Comparison of ENCODE assay signal across 8 cellular contexts in genomic region chr19:49987159-49987698, GRCh38. TPM values are rescaled to one million over a fixed set of nuclear protein-coding genes. Genes with fewer than 3 reads are reported as not detected.
A peak's percentile ranks its signal among the peaks of the same experiment; 100 is the strongest.
DNase-seq lines count a peak whose midpoint lies in the region; ATAC-seq, FAIRE-seq and TF ChIP-seq lines count a peak whose summit lies in the region.

No MANE protein-coding gene starts in this region.

- H3K27ac ChIP-seq in pancreas: no peak overlapping the region
- H3K27ac ChIP-seq in tibial artery: no peak overlapping the region

- H3K27me3 ChIP-seq in pancreas: no peaks in the 10 kb centered on the region
- H3K27me3 ChIP-seq in tibial artery: no peaks in the 10 kb centered on the region

- in situ Hi-C loops in SK-MEL-5 (cut with HindIII; ENCODE audit: low pct_unique_long_range_greater_than_20kb, low sequenced_read_pairs): no loop called here

- no peaks in the 10 kb centered on the region for H3K9me3 Mint-ChIP-seq in activated naive CD4-positive, alpha-beta T cell treated with anti-CD3 and anti-CD28 coated beads for 36 hours

- DNase-seq in H4 (ENCODE audit: low spot score): peak; percentile 90
- DNase-seq in SK-MEL-5 (ENCODE audit: low read depth, low spot score): peak; percentile 86
- peak; percentile 93 for DNase-seq in activated naive CD4-positive, alpha-beta T cell treated with anti-CD3 and anti-CD28 coated beads for 36 hours
- DNase-seq in globus pallidus (ENCODE audit: low spot score): peak; percentile 74
- peak; percentile 85 to 93 (median 90) for DNase-seq in pancreas
- peak; percentile 84 to 90 for DNase-seq in tibial artery
- DNase-seq in NCI-H2227 treated with DMSO at 0.1 percent for 48 hours (lab: John Stamatoyannopoulos, UW): no peak
- DNase-seq in SHP77 (lab: John Stamatoyannopoulos, UW): no peak

- H3K27me3 Mint-ChIP-seq in activated naive CD4-positive, alpha-beta T cell treated with anti-CD3 and anti-CD28 coated beads for 36 hours (ENCODE audit: low read depth): no peaks in the 10 kb centered on the region

- H3K4me1 ChIP-seq in pancreas (peaks cover 0 to 7% (median 0%) of the 10 kb centered on the region in 3 donors), tibial artery (no peaks in the 10 kb centered on the region)

- peaks cover 11% of the 10 kb centered on the region for H3K4me1 Mint-ChIP-seq in activated naive CD4-positive, alpha-beta T cell treated with anti-CD3 and anti-CD28 coated beads for 36 hours (ENCODE audit: low read depth)

- H3K9me3 ChIP-seq in pancreas (no peaks in the 10 kb centered on the region), tibial artery (no peaks in the 10 kb centered on the region)

- H3K36me3 Mint-ChIP-seq in activated naive CD4-positive, alpha-beta T cell treated with anti-CD3 and anti-CD28 coated beads for 36 hours (ENCODE audit: low read depth): peaks cover 24% of the 10 kb centered on the region

- 28 to 29% methylated on average over 9 of the region's 9 CpGs for WGBS in pancreas, 2 donors

- H3K4me3 ChIP-seq in pancreas (no peak overlapping the region), tibial artery (no peak overlapping the region)

- TF ChIP-seq CTCF in pancreas (IDR thresholded peaks at IDR 0.05) (no peak), tibial artery (IDR thresholded peaks at IDR 0.05) (peak; percentile 13 to 28)

- H3K36me3 ChIP-seq in pancreas: peaks cover 0 to 22% (median 5%) of the 10 kb centered on the region in 3 donors
- H3K36me3 ChIP-seq in tibial artery: peaks cover 72 to 89% (median 72%) of the 10 kb centered on the region in 3 donors

- CTCF ChIA-PET in activated naive CD4-positive, alpha-beta T cell treated with anti-CD3 and anti-CD28 coated beads for 36 hours (lab: Charles Lee): interaction anchor here (0.5 to 1.8 kb wide), 2 partner anchors 56 to 259 kb away, joined by 3 read pairs; no protein-coding TSS in a partner anchor

- intact Hi-C loops in activated naive CD4-positive, alpha-beta T cell treated with anti-CD3 and anti-CD28 coated beads for 36 hours (cut with micrococcal nuclease): loop anchor here (1.0 to 10.0 kb wide), 3 partner anchors 38 to 220 kb away; partner anchors contain the start of genes AP2A1, PNKP and VRK3
- intact Hi-C loops in pancreas (cut with DNase I): no loop called here
- intact Hi-C loops in tibial artery (cut with DNase I; ENCODE audit: low total_unique reads): no loop called here

- peak; percentile 87 to 94 (median 92) for ATAC-seq in pancreas

- no peak overlapping the region for H3K27ac Mint-ChIP-seq in activated naive CD4-positive, alpha-beta T cell treated with anti-CD3 and anti-CD28 coated beads for 36 hours

- H3K4me3 Mint-ChIP-seq in activated naive CD4-positive, alpha-beta T cell treated with anti-CD3 and anti-CD28 coated beads for 36 hours: no peak overlapping the region

- no peak for FAIRE-seq in pancreas (lab: Jason Lieb, UNC)

RNA-seq across cellular contexts. Expression of gene SIGLEC11, which starts 26.3 kb away (rescaled TPM):
- total RNA-seq in H4 (2014; rRNA removed; shearing (Covaris generic)): not detected in 2 replicates
- not detected in 2 replicates for total RNA-seq in SK-MEL-5 (2014; rRNA removed; shearing (Covaris generic))
- not detected in 2 replicates for polyA plus RNA-seq in SK-MEL-5 (2015; cell fraction: cytosol; rRNA removed)
- not detected in 2 replicates for polyA plus RNA-seq in SK-MEL-5 (2015; cell fraction: nucleus; rRNA removed)
- total RNA-seq in activated naive CD4-positive, alpha-beta T cell treated with anti-CD3 and anti-CD28 coated beads for 36 hours: not detected
- total RNA-seq in pancreas: 10 to 100 TPM in 1 of 6 donors, 1 to 10 TPM in 3, under 1 TPM in 2; 0.14 to 26.5 (median 1.6) TPM
- 1 to 10 TPM in 1 of 2 donors, under 1 TPM in 1; 0.35 to 5.1 TPM for polyA plus RNA-seq in pancreas

RNA-seq across cellular contexts. Expression of gene VRK3, which starts 37.9 kb away (rescaled TPM):
- 32.5 and 35.6 TPM in 2 replicates for total RNA-seq in H4 (2014; rRNA removed; shearing (Covaris generic))
- 27.3 and 28.7 TPM in 2 replicates for total RNA-seq in SK-MEL-5 (2014; rRNA removed; shearing (Covaris generic))
- polyA plus RNA-seq in SK-MEL-5 (2015; cell fraction: cytosol; rRNA removed): 25.0 and 31.0 TPM in 2 replicates
- 43.7 and 46.9 TPM in 2 replicates for polyA plus RNA-seq in SK-MEL-5 (2015; cell fraction: nucleus; rRNA removed)
- total RNA-seq in activated naive CD4-positive, alpha-beta T cell treated with anti-CD3 and anti-CD28 coated beads for 36 hours: 10 to 100 TPM; 45.7 to 54.3 TPM
- 10 to 100 TPM; 14.4 to 32.4 (median 18.2) TPM for total RNA-seq in pancreas
- polyA plus RNA-seq in pancreas: 10 to 100 TPM; 16.8 to 17.4 TPM

RNA-seq across cellular contexts. Expression of gene ZNF473, which starts 38.6 kb away (rescaled TPM):
- total RNA-seq in H4 (2014; rRNA removed; shearing (Covaris generic)): 15.8 and 17.4 TPM in 2 replicates
- total RNA-seq in SK-MEL-5 (2014; rRNA removed; shearing (Covaris generic)): 11.1 and 14.5 TPM in 2 replicates
- polyA plus RNA-seq in SK-MEL-5 (2015; cell fraction: cytosol; rRNA removed): 6.4 and 9.3 TPM in 2 replicates
- 17.8 and 21.0 TPM in 2 replicates for polyA plus RNA-seq in SK-MEL-5 (2015; cell fraction: nucleus; rRNA removed)
- total RNA-seq in activated naive CD4-positive, alpha-beta T cell treated with anti-CD3 and anti-CD28 coated beads for 36 hours: 10 to 100 TPM; 13.1 to 13.6 TPM
- total RNA-seq in pancreas: 1 to 10 TPM; 3.7 to 6.3 (median 4.2) TPM
- polyA plus RNA-seq in pancreas: 1 to 10 TPM; 1.9 to 2.8 TPM

RNA-seq across cellular contexts. Expression of gene NUP62, which starts 57.9 kb away (rescaled TPM):
- 52.1 and 62.4 TPM in 2 replicates for total RNA-seq in H4 (2014; rRNA removed; shearing (Covaris generic))
- total RNA-seq in SK-MEL-5 (2014; rRNA removed; shearing (Covaris generic)): 39.6 and 39.9 TPM in 2 replicates
- polyA plus RNA-seq in SK-MEL-5 (2015; cell fraction: cytosol; rRNA removed): 71.2 and 81.2 TPM in 2 replicates
- polyA plus RNA-seq in SK-MEL-5 (2015; cell fraction: nucleus; rRNA removed): 73.6 and 76.3 TPM in 2 replicates
- 10 to 100 TPM; 89.2 to 92.5 TPM for total RNA-seq in activated naive CD4-positive, alpha-beta T cell treated with anti-CD3 and anti-CD28 coated beads for 36 hours
- 10 to 100 TPM; 11.4 to 26.4 (median 15.0) TPM for total RNA-seq in pancreas
- 10 to 100 TPM; 19.6 to 20.7 TPM for polyA plus RNA-seq in pancreas

RNA-seq across cellular contexts. Expression of gene ATF5, which starts 58.2 kb away (rescaled TPM):
- total RNA-seq in H4 (2014; rRNA removed; shearing (Covaris generic)): 16.0 and 19.0 TPM in 2 replicates
- 4.0 and 4.7 TPM in 2 replicates for total RNA-seq in SK-MEL-5 (2014; rRNA removed; shearing (Covaris generic))
- polyA plus RNA-seq in SK-MEL-5 (2015; cell fraction: cytosol; rRNA removed): 10.9 and 13.7 TPM in 2 replicates
- polyA plus RNA-seq in SK-MEL-5 (2015; cell fraction: nucleus; rRNA removed): 10.1 and 11.7 TPM in 2 replicates
- 1 to 10 TPM; 8.0 to 8.8 TPM for total RNA-seq in activated naive CD4-positive, alpha-beta T cell treated with anti-CD3 and anti-CD28 coated beads for 36 hours
- total RNA-seq in pancreas: 10 to 100 TPM in 3 of 6 donors, 1 to 10 TPM in 3; 8.2 to 16.6 (median 11.2) TPM
- polyA plus RNA-seq in pancreas: 10 to 100 TPM; 16.0 to 25.7 TPM

Comparison
In these comparisons a context has a peak if more than half of its experiments do, and no peak if none do; other contexts are left out.
1. DNase-seq: peak in H4 (single experiment), SK-MEL-5 (single experiment), activated naive CD4-positive, alpha-beta T cell treated with anti-CD3 and anti-CD28 coated beads for 36 hours (single experiment), globus pallidus (single experiment), pancreas (6 of 6) and tibial artery (2 of 2); none in NCI-H2227 treated with DMSO at 0.1 percent for 48 hours (single experiment) and SHP77 (0 of 2).
2. CTCF ChIP-seq: peak in tibial artery (2 of 2); none in pancreas (0 of 4).